In genomic region chr14:89721991-89722390, GRCh38 we compare ENCODE assay signal across 12 cellular contexts.
DNase-seq lines count a peak whose midpoint lies in the region; ATAC-seq and TF ChIP-seq lines count a peak whose summit lies in the region.
"Had no signal": no experiment of that assay in that cellular context is flagged by ENCODE, and none has a peak within 500 bp of the region (broad histone marks: within the 10 kb centered on the region; RNA-seq: fewer than 3 reads in every experiment).

No MANE protein-coding gene starts in this region.

- ATAC-seq in effector memory CD8-positive, alpha-beta T cell (replicated peaks): no peak
- ATAC-seq in HG02642 (IDR thresholded peaks at IDR 0.05; ENCODE audit: poor library complexity, unreplicated experiment) (no peak), GM18505 (IDR thresholded peaks at IDR 0.05; ENCODE audit: unreplicated experiment) (no peak)
- ATAC-seq: A549 had no signal

- H3K4me3 ChIP-seq in NB4 (ENCODE audit: low read depth, low read length) (no peak overlapping the region), skeletal muscle tissue (ENCODE audit: low read length in 3 of 3) (no peak overlapping the region)
- H3K4me3 ChIP-seq: A549 had no signal

- H3K36me3 Mint-ChIP-seq in effector memory CD8-positive, alpha-beta T cell (ENCODE audit: insufficient read depth): peaks cover 18% of the 10 kb centered on the region

- H3K27ac Mint-ChIP-seq in effector memory CD8-positive, alpha-beta T cell: peak overlapping the region; percentile 83 to 93

- TF ChIP-seq CTCF in NB4 (IDR thresholded peaks at IDR 0.05; ENCODE audit: low read depth, low read length): no peak

- H3K9me3 ChIP-seq in skeletal muscle tissue (ENCODE audit: control insufficient read depth in 3 of 3, low read length in 3 of 3): no peaks in the 10 kb centered on the region
- H3K9me3 ChIP-seq: A549 had no signal

- H3K27me3 Mint-ChIP-seq in effector memory CD8-positive, alpha-beta T cell: no peaks in the 10 kb centered on the region

- DNase-seq in NCI-H748 (lab: John Stamatoyannopoulos, UW; ENCODE audit: unreplicated experiment) (peak; percentile 25), NCI-H748 treated with DMSO at 0.1 percent for 48 hours (lab: John Stamatoyannopoulos, UW) (no peak), NB4 (ENCODE audit: low read depth) (peak; percentile 4), NCI-H1105 (lab: John Stamatoyannopoulos, UW) (no peak)
- DNase-seq in effector memory CD8-positive, alpha-beta T cell: no peak
- DNase-seq: activated naive CD4-positive, alpha-beta T cell treated with Interleukin-2 at 50 U/mL for 16 hours; mammary epithelial cell; NCI-H1694 had no signal

- no peaks in the 10 kb centered on the region for H3K36me3 ChIP-seq in skeletal muscle tissue (ENCODE audit: control insufficient read depth in 3 of 3, insufficient read depth in 3 of 3, low read length in 3 of 3)

- H3K4me3 Mint-ChIP-seq in effector memory CD8-positive, alpha-beta T cell: peak overlapping the region; percentile 66 to 76

- H3K4me1 ChIP-seq in skeletal muscle tissue (ENCODE audit: control insufficient read depth in 3 of 3, insufficient read depth in 3 of 3, low read length in 3 of 3): peaks cover 0 to 4% (median 3%) of the 10 kb centered on the region in 3 donors
- H3K4me1 ChIP-seq: A549 had no signal

- H3K27ac ChIP-seq in skeletal muscle tissue (ENCODE audit: low read depth, low read length): peak overlapping the region; percentile 46
- H3K27ac ChIP-seq: A549 had no signal

- H3K4me1 Mint-ChIP-seq in effector memory CD8-positive, alpha-beta T cell (ENCODE audit: low read depth in 2 of 2): peaks cover 68 to 82% of the 10 kb centered on the region in 2 donors

- TF ChIP-seq POLR2A in NB4 (IDR thresholded peaks at IDR 0.05; ENCODE audit: extremely low read depth, insufficient read length) (no peak), GM18505 (IDR thresholded peaks at IDR 0.05; ENCODE audit: borderline replicate concordance, extremely low read depth, insufficient read depth, insufficient read length) (no peak)

- no peaks in the 10 kb centered on the region for H3K27me3 ChIP-seq in skeletal muscle tissue (ENCODE audit: control insufficient read depth in 3 of 3, insufficient read depth in 3 of 3, low read length in 3 of 3)

- no peak overlapping the region for H3K9ac ChIP-seq in skeletal muscle tissue (ENCODE audit: low read depth in 1 of 3, low read length in 3 of 3)

- peaks cover 0 to 1% of the 10 kb centered on the region in 2 donors for H3K9me3 Mint-ChIP-seq in effector memory CD8-positive, alpha-beta T cell

Comparison
In these comparisons a context has a peak if more than half of its experiments do, and no peak if none do; other contexts are left out.
1. DNase-seq: peak in NCI-H748 (single experiment) and NB4 (single experiment); none in NCI-H748 treated with DMSO at 0.1 percent for 48 hours (single experiment), effector memory CD8-positive, alpha-beta T cell (0 of 3) and NCI-H1105 (single experiment).